ENCODE assay signal across 2 cellular contexts in genomic region chr1:84374991-84375838, GRCh38.
TF ChIP-seq lines count a peak whose summit lies in the region.

No MANE protein-coding gene starts in this region.

TF ChIP-seq in SK-N-SH treated with all-trans-retinoic acid at 6 μM for 48 hours, 23 proteins besides CTCF, POLR2A, EP300 and RAD21 (continued from another document):
- TF ChIP-seq TCF4 (CRISPR knock-in tag; IDR thresholded peaks at IDR 0.05; ENCODE audit: borderline replicate concordance): no peak
- no peak for TF ChIP-seq PATZ1 (CRISPR knock-in tag; IDR thresholded peaks at IDR 0.05; ENCODE audit: borderline replicate concordance)
- TF ChIP-seq POU6F1 (CRISPR knock-in tag; IDR thresholded peaks at IDR 0.05; ENCODE audit: borderline replicate concordance, low read depth): no peak
- no peak for TF ChIP-seq ZFP30 (CRISPR knock-in tag; IDR thresholded peaks at IDR 0.05)
- TF ChIP-seq ARNTL (CRISPR knock-in tag; IDR thresholded peaks at IDR 0.05; ENCODE audit: borderline replicate concordance, low read depth): no peak
- TF ChIP-seq PPARA (CRISPR knock-in tag; IDR thresholded peaks at IDR 0.05; ENCODE audit: borderline replicate concordance): no peak
- TF ChIP-seq ESRRG (CRISPR knock-in tag; IDR thresholded peaks at IDR 0.05): no peak
- TF ChIP-seq ISL1 (CRISPR knock-in tag; IDR thresholded peaks at IDR 0.05): no peak
- TF ChIP-seq ZNF8 (CRISPR knock-in tag; IDR thresholded peaks at IDR 0.05): no peak
- TF ChIP-seq BACH2 (CRISPR knock-in tag; IDR thresholded peaks at IDR 0.05; ENCODE audit: borderline replicate concordance): no peak
- TF ChIP-seq CSDC2 (CRISPR knock-in tag; IDR thresholded peaks at IDR 0.05): no peak
- TF ChIP-seq CSRNP3 (CRISPR knock-in tag; IDR thresholded peaks at IDR 0.05): no peak
TF ChIP-seq in SK-N-SH treated with all-trans-retinoic acid at 6 μM for 48 hours: peak in this region for 0.

TF ChIP-seq in SK-N-SH, 30 proteins besides CTCF, POLR2A, EP300 and RAD21 (continued from another document):
- TF ChIP-seq EZH2phosphoT487 (IDR thresholded peaks at IDR 0.05; ENCODE audit: borderline replicate concordance, low read depth): no peak
- no peak for TF ChIP-seq TAF1 (IDR thresholded peaks at IDR 0.05; ENCODE audit: borderline replicate concordance, low read depth, low read length)
- TF ChIP-seq SMC3 (IDR thresholded peaks at IDR 0.05; ENCODE audit: low read depth, low read length): no peak
- no peak for TF ChIP-seq YY1 (IDR thresholded peaks at IDR 0.05; ENCODE audit: low read depth)
- TF ChIP-seq TCF12 (IDR thresholded peaks at IDR 0.05): no peak
- TF ChIP-seq FOXM1 (IDR thresholded peaks at IDR 0.05; ENCODE audit: low read depth): no peak
- TF ChIP-seq FOSL2 (IDR thresholded peaks at IDR 0.05; ENCODE audit: borderline replicate concordance, low read depth): no peak
- no peak for TF ChIP-seq USF2 (IDR thresholded peaks at IDR 0.05; ENCODE audit: borderline replicate concordance, low read depth, low read length)
- no peak for TF ChIP-seq RCOR1 (IDR thresholded peaks at IDR 0.05; ENCODE audit: low read length)
